In genomic region chr9:21964925-21965385, GRCh38 we compare ENCODE assay signal across 8 cellular contexts. TPM values are rescaled to one million over a fixed set of nuclear protein-coding genes. Genes with fewer than 3 reads are reported as not detected.
DNase-seq lines count a peak whose midpoint lies in the region; ATAC-seq, FAIRE-seq and TF ChIP-seq lines count a peak whose summit lies in the region.

No MANE protein-coding gene starts in this region.

- DNase-seq in Calu3 (peak; percentile 56), NAMALWA (ENCODE audit: low spot score) (peak; percentile 38), astrocyte of the cerebellum (ENCODE audit: low read depth) (no peak), HepG2 (ENCODE audit: low spot score) (no peak), HPDE6-E6E7 (ENCODE audit: extremely low spot score) (no peak), inferior parietal cortex (ENCODE audit: extremely low spot score) (no peak)
- DNase-seq in stimulated activated CD8-positive, alpha-beta memory T cell treated with anti-CD3 and anti-CD28 coated beads, Interleukin-4, amount 100 ng/mL, for 4 hours (ENCODE audit: low read depth in 2 of 2, low spot score in 1 of 2) = peak; percentile 17 to 31

- no peak for TF ChIP-seq RAD21 in HepG2 (CRISPR knock-in tag; IDR thresholded peaks at IDR 0.05)

- H3K36me3 ChIP-seq in HepG2 (replicated peaks in 1 of 2; ENCODE audit: control insufficient read depth in 1 of 2, insufficient read depth in 2 of 2, low read length in 2 of 2) = no peaks in the 10 kb centered on the region

- H3K4me1 Mint-ChIP-seq in Calu3 (ENCODE audit: low read depth, unreplicated experiment) = peaks cover 16% of the 10 kb centered on the region

- no peaks in the 10 kb centered on the region for H3K79me2 ChIP-seq in HepG2 (ENCODE audit: insufficient read depth, low read length)

- peaks cover 5 to 25% of the 10 kb centered on the region in 2 experiments; a peak in 3 of 5 replicates for H3K27me3 ChIP-seq in HepG2 (ENCODE audit: control insufficient read depth in 1 of 2, insufficient read depth in 2 of 2, low read length in 2 of 2)

- POLR2A ChIA-PET in HepG2 (lab: Yijun Ruan, JAX) = no interaction called here

- H3K4me3 ChIP-seq in astrocyte of the cerebellum (ENCODE audit: low read depth, low read length) (peak overlapping the region; percentile 38), HepG2 (replicated peaks in 1 of 3; ENCODE audit: insufficient read depth in 1 of 3, low read depth in 2 of 3, low read length in 3 of 3) (peak overlapping the region; percentile 43 to 72 (median 54))

- peak overlapping the region; percentile 45; the same call in 1 of the 2 replicates for H3K9ac ChIP-seq in HepG2 (ENCODE audit: insufficient read depth, low read depth, low read length)

- FAIRE-seq in HepG2 (lab: Jason Lieb, UNC) = no peak

- ATAC-seq in GM21619 (IDR thresholded peaks at IDR 0.05; ENCODE audit: unreplicated experiment) = peak; percentile 58
- ATAC-seq in HepG2 = peak; percentile 56

- peaks cover 51% of the 10 kb centered on the region for H3K36me3 Mint-ChIP-seq in Calu3 (ENCODE audit: insufficient read depth, unreplicated experiment)

- TF ChIP-seq POLR2A in HepG2 (IDR thresholded peaks at IDR 0.05; ENCODE audit: insufficient read depth in 1 of 2, low read depth in 2 of 2, low read length in 2 of 2) = no peak

- TF ChIP-seq CTCF in Calu3 (IDR thresholded peaks at IDR 0.05; ENCODE audit: unreplicated experiment) = no peak
- TF ChIP-seq CTCF in astrocyte of the cerebellum (IDR thresholded peaks at IDR 0.05; ENCODE audit: low read depth, low read length, missing control alignments) = no peak
- no peak for TF ChIP-seq CTCF in HepG2 (CRISPR knock-in tag; IDR thresholded peaks at IDR 0.05)

- no peak overlapping the region for H2AFZ ChIP-seq in HepG2 (ENCODE audit: low read length)

- TF ChIP-seq EP300 in HepG2 (IDR thresholded peaks at IDR 0.05; ENCODE audit: low read depth in 2 of 2, low read length in 2 of 2) (no peak), HepG2 (CRISPR knock-in tag; IDR thresholded peaks at IDR 0.05; ENCODE audit: borderline replicate concordance) (no peak)

- H3K4me3 Mint-ChIP-seq in Calu3 (ENCODE audit: low read depth, unreplicated experiment) = peak overlapping the region; percentile 61

- CTCF ChIA-PET in Calu3 (lab: Charles Lee) (no interaction called here), HepG2 (lab: Yijun Ruan, JAX; ENCODE audit: low intra/inter-chr PET ratio, low total read pairs) (interaction anchor here (2.3 kb wide), 1 partner anchor 151 kb away, joined by 20 read pairs; no protein-coding TSS in a partner anchor)

- no peak overlapping the region for H3K27ac ChIP-seq in HepG2 (ENCODE audit: extremely low read length, insufficient read depth, low read length)

- in situ Hi-C loops in astrocyte of the cerebellum (cut with HindIII; ENCODE audit: low sequenced_read_pairs) (no loop called here), HepG2 (cut with HindIII; ENCODE audit: extremely low pct_ligation_motif_present, low pct_unique_long_range_greater_than_20kb) (no loop called here)

- peaks cover 12% of the 10 kb centered on the region for H3K4me1 ChIP-seq in HepG2 (ENCODE audit: insufficient read depth, low read length)

- H4K20me1 ChIP-seq in HepG2 (ENCODE audit: insufficient read depth, low read length) = no peaks in the 10 kb centered on the region

- no peaks in the 10 kb centered on the region for H3K27me3 Mint-ChIP-seq in Calu3 (ENCODE audit: unreplicated experiment)

- no peaks in the 10 kb centered on the region for H3K9me3 Mint-ChIP-seq in Calu3 (ENCODE audit: low read depth, unreplicated experiment)

- intact Hi-C loops in Calu3 (cut with micrococcal nuclease; ENCODE audit: unreplicated experiment) (loop anchor here (5.0 kb wide), 1 partner anchor 43 kb away; no protein-coding TSS in a partner anchor), HepG2 (cut with micrococcal nuclease; ENCODE audit: unreplicated experiment) (no loop called here)

- peak overlapping the region; percentile 89 for H3K4me2 ChIP-seq in HepG2 (ENCODE audit: low read depth, low read length)

- BruUV-seq in Calu3 (replicated peaks; lab: Mats Ljungman, UMichigan) (no TSS peak), HepG2 (replicated peaks; lab: Mats Ljungman, UMichigan) (no TSS peak)

- peak overlapping the region; percentile 33 for H3K27ac Mint-ChIP-seq in Calu3 (ENCODE audit: unreplicated experiment)

- WGBS in HepG2 (ENCODE audit: low lambda C conversion rate) = 49% methylated on average over 24 of the region's 29 CpGs

- no peaks in the 10 kb centered on the region for H3K9me3 ChIP-seq in HepG2 (ENCODE audit: low read length)

RNA-seq across cellular contexts. Expression of gene CDKN2A, which starts 29.2 kb away (rescaled TPM):
- total RNA-seq in Calu3 (2022) = 257 and 284 TPM in 2 replicates
- total RNA-seq in HepG2 (2016; rRNA removed; fragmentation: Illumina TruSeq; extraction: Trizol) = 4.2 TPM in 2 replicates
- 1.9 and 3.2 TPM in 2 replicates for total RNA-seq in HepG2 (2016; cell fraction: cytosol; rRNA removed; fragmentation: Illumina TruSeq; extraction: Trizol; ENCODE audit: low read depth)
- total RNA-seq in HepG2 (2016; cell fraction: insoluble cytoplasmic fraction; rRNA removed; fragmentation: Illumina TruSeq; extraction: Trizol) = 4.0 and 4.4 TPM in 2 replicates
- 3.2 and 4.1 TPM in 2 replicates for total RNA-seq in HepG2 (2016; cell fraction: membrane; rRNA removed; fragmentation: Illumina TruSeq; extraction: Trizol)
- 1.3 and 1.7 TPM in 2 replicates for total RNA-seq in HepG2 (2016; cell fraction: nucleus; rRNA removed; fragmentation: Illumina TruSeq; extraction: Trizol)
- polyA plus RNA-seq in HepG2 (2011; rRNA removed) = 4.8 and 7.4 TPM in 2 replicates
- polyA plus RNA-seq in HepG2 (2011; cell fraction: cytosol; rRNA removed) = 6.0 and 6.8 TPM in 2 replicates
- polyA plus RNA-seq in HepG2 (2011; cell fraction: nucleus; rRNA removed) = 4.8 and 7.1 TPM in 2 replicates
- 1.3 and 2.3 TPM in 2 replicates for polyA plus RNA-seq in HepG2 (2012)
- polyA plus RNA-seq in HepG2 (2016; cell fraction: cytosol; fragmentation: Illumina TruSeq; extraction: Trizol; ENCODE audit: low read depth) = 2.5 and 3.2 TPM in 2 replicates
- polyA plus RNA-seq in HepG2 (2016; cell fraction: insoluble cytoplasmic fraction; fragmentation: Illumina TruSeq; extraction: Trizol; ENCODE audit: low read depth) = 5.0 and 6.3 TPM in 2 replicates
- 3.5 and 3.6 TPM in 2 replicates for polyA plus RNA-seq in HepG2 (2016; cell fraction: membrane; fragmentation: Illumina TruSeq; extraction: Trizol; ENCODE audit: low read depth)
- 4.3 and 4.4 TPM in 2 replicates for polyA plus RNA-seq in HepG2 (2016; cell fraction: nucleus; fragmentation: Illumina TruSeq; extraction: Trizol; ENCODE audit: insufficient read depth, low read depth)
- polyA minus RNA-seq in HepG2 (2011; rRNA and poly(A)+ RNA removed; ENCODE audit: low replicate concordance) = 3.3 and 67.7 TPM in 2 replicates
- 3.8 and 4.1 TPM in 2 replicates for polyA minus RNA-seq in HepG2 (2011; cell fraction: cytosol; rRNA and poly(A)+ RNA removed)
- 3.2 and 3.9 TPM in 2 replicates for polyA minus RNA-seq in HepG2 (2011; cell fraction: nucleus; rRNA and poly(A)+ RNA removed)

RNA-seq across cellular contexts. Expression of gene CDKN2B-AS1, which starts 29.6 kb away (rescaled TPM):
- total RNA-seq in Calu3 (2022) (8.9 and 10.5 TPM in 2 replicates), HepG2 (2016; rRNA removed; fragmentation: Illumina TruSeq; extraction: Trizol) (0.64 and 0.77 TPM in 2 replicates)
- 0.35 TPM in 1 of 2 replicates, not detected in the other for total RNA-seq in HepG2 (2016; cell fraction: cytosol; rRNA removed; fragmentation: Illumina TruSeq; extraction: Trizol; ENCODE audit: low read depth)
- 0.31 and 0.78 TPM in 2 replicates for total RNA-seq in HepG2 (2016; cell fraction: insoluble cytoplasmic fraction; rRNA removed; fragmentation: Illumina TruSeq; extraction: Trizol)
- 0.31 and 0.76 TPM in 2 replicates for total RNA-seq in HepG2 (2016; cell fraction: membrane; rRNA removed; fragmentation: Illumina TruSeq; extraction: Trizol)
- 1.1 TPM in 1 of 2 replicates, not detected in the other for total RNA-seq in HepG2 (2016; cell fraction: nucleus; rRNA removed; fragmentation: Illumina TruSeq; extraction: Trizol)
- 1.8 and 2.3 TPM in 2 replicates for polyA plus RNA-seq in HepG2 (2011; rRNA removed)
- polyA plus RNA-seq in HepG2 (2011; cell fraction: cytosol; rRNA removed) = 0.78 and 1.1 TPM in 2 replicates
- 1.3 and 1.6 TPM in 2 replicates for polyA plus RNA-seq in HepG2 (2011; cell fraction: nucleus; rRNA removed)
- polyA plus RNA-seq in HepG2 (2012) = 0.27 TPM in 1 of 2 replicates, not detected in the other
- polyA plus RNA-seq in HepG2 (2016; cell fraction: cytosol; fragmentation: Illumina TruSeq; extraction: Trizol; ENCODE audit: low read depth) = 0.35 and 0.36 TPM in 2 replicates
- 0.41 and 0.54 TPM in 2 replicates for polyA plus RNA-seq in HepG2 (2016; cell fraction: insoluble cytoplasmic fraction; fragmentation: Illumina TruSeq; extraction: Trizol; ENCODE audit: low read depth)
- polyA plus RNA-seq in HepG2 (2016; cell fraction: membrane; fragmentation: Illumina TruSeq; extraction: Trizol; ENCODE audit: low read depth) = 0.39 and 0.51 TPM in 2 replicates
- 0.47 and 1.1 TPM in 2 replicates for polyA plus RNA-seq in HepG2 (2016; cell fraction: nucleus; fragmentation: Illumina TruSeq; extraction: Trizol; ENCODE audit: insufficient read depth, low read depth)
- 12.7 TPM in 1 of 2 replicates, not detected in the other for polyA minus RNA-seq in HepG2 (2011; rRNA and poly(A)+ RNA removed; ENCODE audit: low replicate concordance)
- polyA minus RNA-seq in HepG2 (2011; cell fraction: cytosol; rRNA and poly(A)+ RNA removed) = not detected in 2 replicates
- polyA minus RNA-seq in HepG2 (2011; cell fraction: nucleus; rRNA and poly(A)+ RNA removed) = 2.1 and 2.7 TPM in 2 replicates

RNA-seq across cellular contexts. Expression of gene CDKN2B, which starts 44.1 kb away (rescaled TPM):
- total RNA-seq in Calu3 (2022) (30.4 and 35.2 TPM in 2 replicates), HepG2 (2016; rRNA removed; fragmentation: Illumina TruSeq; extraction: Trizol) (0.83 and 1.4 TPM in 2 replicates)
- total RNA-seq in HepG2 (2016; cell fraction: cytosol; rRNA removed; fragmentation: Illumina TruSeq; extraction: Trizol; ENCODE audit: low read depth) = 0.09 and 0.20 TPM in 2 replicates
- total RNA-seq in HepG2 (2016; cell fraction: insoluble cytoplasmic fraction; rRNA removed; fragmentation: Illumina TruSeq; extraction: Trizol) = 0.73 and 1.3 TPM in 2 replicates
- total RNA-seq in HepG2 (2016; cell fraction: membrane; rRNA removed; fragmentation: Illumina TruSeq; extraction: Trizol) = 0.41 and 0.46 TPM in 2 replicates
- 0.69 and 0.90 TPM in 2 replicates for total RNA-seq in HepG2 (2016; cell fraction: nucleus; rRNA removed; fragmentation: Illumina TruSeq; extraction: Trizol)
- polyA plus RNA-seq in HepG2 (2011; rRNA removed) = 1.5 and 2.3 TPM in 2 replicates
- 1.4 and 1.7 TPM in 2 replicates for polyA plus RNA-seq in HepG2 (2011; cell fraction: cytosol; rRNA removed)
- 5.9 and 8.6 TPM in 2 replicates for polyA plus RNA-seq in HepG2 (2011; cell fraction: nucleus; rRNA removed)
- polyA plus RNA-seq in HepG2 (2012) = 0.48 and 1.5 TPM in 2 replicates
- 0.10 and 0.12 TPM in 2 replicates for polyA plus RNA-seq in HepG2 (2016; cell fraction: cytosol; fragmentation: Illumina TruSeq; extraction: Trizol; ENCODE audit: low read depth)
- polyA plus RNA-seq in HepG2 (2016; cell fraction: insoluble cytoplasmic fraction; fragmentation: Illumina TruSeq; extraction: Trizol; ENCODE audit: low read depth) = 1.1 and 1.4 TPM in 2 replicates
- 0.26 and 0.31 TPM in 2 replicates for polyA plus RNA-seq in HepG2 (2016; cell fraction: membrane; fragmentation: Illumina TruSeq; extraction: Trizol; ENCODE audit: low read depth)
- polyA plus RNA-seq in HepG2 (2016; cell fraction: nucleus; fragmentation: Illumina TruSeq; extraction: Trizol; ENCODE audit: insufficient read depth, low read depth) = 3.1 and 3.7 TPM in 2 replicates
- polyA minus RNA-seq in HepG2 (2011; rRNA and poly(A)+ RNA removed; ENCODE audit: low replicate concordance) = 0.54 and 6.2 TPM in 2 replicates
- 0.40 and 1.1 TPM in 2 replicates for polyA minus RNA-seq in HepG2 (2011; cell fraction: cytosol; rRNA and poly(A)+ RNA removed)
- 2.4 and 3.4 TPM in 2 replicates for polyA minus RNA-seq in HepG2 (2011; cell fraction: nucleus; rRNA and poly(A)+ RNA removed)

Comparison
In these comparisons a context has a peak if more than half of its experiments do, and no peak if none do; other contexts are left out.
1. DNase-seq: peak in Calu3 (single experiment), NAMALWA (single experiment) and stimulated activated CD8-positive, alpha-beta memory T cell treated with anti-CD3 and anti-CD28 coated beads, Interleukin-4, amount 100 ng/mL, for 4 hours (2 of 2); none in astrocyte of the cerebellum (single experiment), HepG2 (single experiment), HPDE6-E6E7 (single experiment) and inferior parietal cortex (single experiment).
2. RNA of gene CDKN2A, which starts 29.2 kb away (total RNA-seq): 257 to 284 TPM in Calu3; 1.3 to 4.4 TPM in HepG2; every median in the first group is over 10 times any median in the second.
3. RNA of gene CDKN2B, which starts 44.1 kb away (total RNA-seq): 30.4 to 35.2 TPM in Calu3; 0.09 to 1.4 TPM in HepG2; every median in the first group is over 10 times any median in the second.